In the genomic region with DNA sequence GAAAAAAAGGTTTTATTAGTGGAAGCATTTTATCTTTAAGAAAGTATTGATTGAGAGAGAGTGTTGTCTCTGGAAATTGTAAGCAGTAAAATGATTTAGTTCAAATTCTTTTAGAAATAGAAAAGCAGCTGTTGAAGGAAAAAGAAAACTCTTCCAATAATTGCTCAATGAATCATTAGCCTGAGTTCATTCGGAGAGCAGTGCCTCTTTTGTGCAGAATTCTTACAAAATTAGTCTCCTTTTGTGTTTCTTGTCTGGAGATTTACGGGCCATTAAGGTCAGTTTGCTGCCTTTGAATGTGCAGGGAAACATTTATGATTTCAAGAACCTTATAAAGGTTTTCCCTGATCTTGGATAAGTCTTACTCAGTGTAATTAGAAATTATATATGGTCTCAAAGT, we compare ENCODE assay signal across 23 cellular contexts. TPM values are rescaled to one million over a fixed set of nuclear protein-coding genes. Genes with fewer than 3 reads are reported as not detected.
DNase-seq lines count a peak whose midpoint lies in the region; ATAC-seq and TF ChIP-seq lines count a peak whose summit lies in the region.
"Had no signal": no experiment of that assay in that cellular context is flagged by ENCODE, and none has a peak within 500 bp of the region (broad histone marks: within the 10 kb centered on the region; RNA-seq: fewer than 3 reads in every experiment).

No MANE protein-coding gene starts in this region.

- H3K9me3 ChIP-seq in fibroblast of lung (ENCODE audit: control insufficient read depth, insufficient read depth, low read depth, low read length), result no peaks in the 10 kb centered on the region
- H3K9me3 ChIP-seq: BLaER1 treated with 17β-estradiol and CSF1 and Interleukin-3, amounts not matched to agents 10 nM and 100 nM; sigmoid colon had no signal

- DNase-seq in EH (ENCODE audit: low read depth) (peak; percentile 71), NCI-H69 (lab: John Stamatoyannopoulos, UW) (peak; percentile 63), fibroblast of lung (ENCODE audit: low read depth in 2 of 2) (peak; percentile 29 to 87), renal cortical epithelial cell (ENCODE audit: low read depth) (peak; percentile 66)
- DNase-seq in activated CD4-positive, alpha-beta T cell treated with anti-CD3 and anti-CD28 coated beads, Interleukin-2, amount 50 U/mL, for 1 hour, result no peak
- DNase-seq in stimulated activated CD4-positive, alpha-beta T cell treated with anti-CD3 and anti-CD28 coated beads, Interleukin-2, amount 100 ng/mL, for 24 hours, result no peak
- no peak for DNase-seq in activated CD4-positive, alpha-beta T cell treated with anti-CD3 and anti-CD28 coated beads for 1 hour
- DNase-seq: activated CD4-positive, alpha-beta T cell treated with anti-CD3 and anti-CD28 coated beads, Interleukin-2, amount 10 ng/mL, durations not matched to agents 7 days and 5 days; activated CD8-positive, alpha-beta memory T cell treated with anti-CD3 and anti-CD28 coated beads, Interleukin-2, amount 50 U/mL, for 48 hours; activated effector memory CD4-positive, alpha-beta T cell treated with Interleukin-2 at 50 U/mL for 16 hours; activated naive CD8-positive, alpha-beta T cell treated with anti-CD3 and anti-CD28 coated beads, Interleukin-2, amount 50 U/mL, for 24 hours; central memory CD4-positive, alpha-beta T cell; NCI-H1048; NCI-H2107; NCI-H774; SHP77 treated with DMSO at 0.1 percent for 48 hours; sigmoid colon; T-helper 1 cell; trophoblast cell had no signal

- H4K20me1 ChIP-seq in fibroblast of lung (ENCODE audit: control insufficient read depth, extremely low read depth, insufficient read depth, low read length), result no peaks in the 10 kb centered on the region
- H4K20me1 ChIP-seq: BLaER1 treated with 17β-estradiol and CSF1 and Interleukin-3, amounts not matched to agents 10 nM and 100 nM had no signal

- no peak for ATAC-seq in HG02973 (IDR thresholded peaks at IDR 0.05; ENCODE audit: unreplicated experiment)
- ATAC-seq: activated naive CD8-positive, alpha-beta T cell treated with anti-CD3 and anti-CD28 coated beads, Interleukin-2, amount 50 U/mL, for 24 hours had no signal

- TF ChIP-seq CTCF in fibroblast of lung (conservative IDR thresholded peaks at IDR 0.05 in 1 of 2, IDR thresholded peaks at IDR 0.05 in 1 of 2; ENCODE audit: low read depth in 1 of 2, low read length in 2 of 2), result no peak

- no peaks in the 10 kb centered on the region for H3K36me3 ChIP-seq in fibroblast of lung (ENCODE audit: control insufficient read depth, insufficient read depth, low read length)
- H3K36me3 ChIP-seq: BLaER1 treated with 17β-estradiol and CSF1 and Interleukin-3, amounts not matched to agents 10 nM and 100 nM; sigmoid colon had no signal

- no peaks in the 10 kb centered on the region for H3K79me2 ChIP-seq in fibroblast of lung (ENCODE audit: control insufficient read depth, insufficient read depth, low read length)
- H3K79me2 ChIP-seq: parathyroid adenoma had no signal

- peak overlapping the region; percentile 20 for H3K27ac ChIP-seq in fibroblast of lung (ENCODE audit: insufficient read depth, low read length)
- H3K27ac ChIP-seq: BLaER1 treated with 17β-estradiol and CSF1 and Interleukin-3, amounts not matched to agents 10 nM and 100 nM; KMS-11; parathyroid adenoma; sigmoid colon had no signal

- H3K4me3 ChIP-seq in fibroblast of lung (replicated peaks in 1 of 4; ENCODE audit: control extremely low read depth in 1 of 4, insufficient read depth in 1 of 4, low read depth in 3 of 4, low read length in 4 of 4), result no peak overlapping the region
- H3K4me3 ChIP-seq: BLaER1 treated with 17β-estradiol and CSF1 and Interleukin-3, amounts not matched to agents 10 nM and 100 nM; sigmoid colon had no signal

- no peak overlapping the region for H2AFZ ChIP-seq in fibroblast of lung (ENCODE audit: low read length)
- H2AFZ ChIP-seq: parathyroid adenoma had no signal

- H3K4me2 ChIP-seq in fibroblast of lung (ENCODE audit: extremely low read depth, insufficient read depth, low read length), result peak overlapping the region; percentile 71
- H3K4me2 ChIP-seq: BLaER1 treated with 17β-estradiol and CSF1 and Interleukin-3, amounts not matched to agents 10 nM and 100 nM; KMS-11 had no signal

- H3K27me3 ChIP-seq in fibroblast of lung (ENCODE audit: control insufficient read depth, insufficient read depth, low read length), result no peaks in the 10 kb centered on the region
- H3K27me3 ChIP-seq: BLaER1 treated with 17β-estradiol and CSF1 and Interleukin-3, amounts not matched to agents 10 nM and 100 nM; sigmoid colon had no signal

- H3K9ac ChIP-seq in fibroblast of lung (ENCODE audit: insufficient read depth, low read length), result no peak overlapping the region
- H3K9ac ChIP-seq: BLaER1 treated with 17β-estradiol and CSF1 and Interleukin-3, amounts not matched to agents 10 nM and 100 nM; KMS-11; parathyroid adenoma had no signal

- peaks cover 12% of the 10 kb centered on the region for H3K4me1 ChIP-seq in fibroblast of lung (ENCODE audit: control insufficient read depth, extremely low read depth, insufficient read depth, low read length)
- H3K4me1 ChIP-seq: BLaER1 treated with 17β-estradiol and CSF1 and Interleukin-3, amounts not matched to agents 10 nM and 100 nM; parathyroid adenoma; sigmoid colon had no signal

RNA-seq across cellular contexts. Expression of a gene that starts 49.2 kb away (rescaled TPM):
- total RNA-seq in fibroblast of lung, result 2.3 and 4.8 TPM in 2 replicates
- 1.3 and 3.6 TPM in 2 replicates for polyA plus RNA-seq in fibroblast of lung
- 1.3 and 2.7 TPM in 2 replicates for polyA plus RNA-seq in fibroblast of lung (2012)
- polyA minus RNA-seq in fibroblast of lung (ENCODE audit: low replicate concordance), result 2.0 and 3.0 TPM in 2 replicates
- total RNA-seq in renal cortical epithelial cell, result 30.6 and 33.5 TPM in 2 replicates

Comparison
In these comparisons a context has a peak if more than half of its experiments do, and no peak if none do; other contexts are left out.
1. DNase-seq: peak in EH (single experiment), NCI-H69 (single experiment), fibroblast of lung (2 of 2) and renal cortical epithelial cell (single experiment); none in activated CD4-positive, alpha-beta T cell treated with anti-CD3 and anti-CD28 coated beads, Interleukin-2, amount 50 U/mL, for 1 hour (single experiment), stimulated activated CD4-positive, alpha-beta T cell treated with anti-CD3 and anti-CD28 coated beads, Interleukin-2, amount 100 ng/mL, for 24 hours (0 of 2) and activated CD4-positive, alpha-beta T cell treated with anti-CD3 and anti-CD28 coated beads for 1 hour (single experiment).